ENCODE assay signal across 18 cellular contexts in the genomic region with DNA sequence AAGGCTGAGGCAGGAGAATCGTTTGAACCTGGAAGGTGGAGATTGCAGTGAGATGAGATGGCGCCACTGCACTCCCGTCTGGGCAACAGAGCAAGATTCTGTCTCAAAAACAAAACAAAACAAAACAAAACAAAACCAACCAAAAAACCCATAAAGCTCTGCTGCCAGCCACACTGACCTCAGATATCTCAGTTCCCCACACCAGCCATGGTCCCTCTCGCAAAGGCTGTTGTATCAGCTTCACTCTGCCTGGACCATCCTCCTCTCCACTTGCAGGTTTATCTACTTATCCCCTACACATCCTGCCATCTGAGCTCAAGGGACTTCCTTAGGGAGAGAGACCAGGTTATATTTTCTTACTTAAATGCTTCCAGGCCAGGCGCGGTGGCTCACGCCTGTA.
"Had no signal": no experiment of that assay in that cellular context is flagged by ENCODE, and none has a peak within 500 bp of the region (broad histone marks: within the 10 kb centered on the region; RNA-seq: fewer than 3 reads in every experiment).

No MANE protein-coding gene starts in this region.

- H3K27me3 ChIP-seq: heart left ventricle, stomach, transverse colon had no signal

- H3K4me3 ChIP-seq: coronary artery, heart left ventricle, lung, stomach, thoracic aorta, transverse colon had no signal

- H3K36me3 ChIP-seq: transverse colon had no signal

- H3K9me3 Mint-ChIP-seq: naive B cell, nephron progenitor cell had no signal

- H3K4me3 Mint-ChIP-seq: naive B cell, nephron progenitor cell had no signal

- H3K27ac ChIP-seq: coronary artery, heart left ventricle, stomach, thoracic aorta, transverse colon had no signal

- ATAC-seq: esophagus mucosa, heart left ventricle, left colon, left ventricle myocardium superior, right cardiac atrium had no signal

- H3K36me3 Mint-ChIP-seq: naive B cell had no signal

- DNase-seq: effector CD8-positive, alpha-beta T cell; heart left ventricle; hippocampal formation; left colon; left ventricle myocardium superior; mesendoderm; naive B cell; nephron progenitor cell; right cardiac atrium; stimulated activated CD4-positive, alpha-beta T cell treated with anti-CD3 and anti-CD28 coated beads, Interleukin-4, amount 100 ng/mL, for 24 hours; stimulated activated naive CD4-positive, alpha-beta T cell; stomach; substantia nigra; transverse colon had no signal

- H3K27ac Mint-ChIP-seq: naive B cell had no signal

- H3K9me3 ChIP-seq: heart left ventricle, stomach, thoracic aorta, transverse colon had no signal
